In the genomic region with DNA sequence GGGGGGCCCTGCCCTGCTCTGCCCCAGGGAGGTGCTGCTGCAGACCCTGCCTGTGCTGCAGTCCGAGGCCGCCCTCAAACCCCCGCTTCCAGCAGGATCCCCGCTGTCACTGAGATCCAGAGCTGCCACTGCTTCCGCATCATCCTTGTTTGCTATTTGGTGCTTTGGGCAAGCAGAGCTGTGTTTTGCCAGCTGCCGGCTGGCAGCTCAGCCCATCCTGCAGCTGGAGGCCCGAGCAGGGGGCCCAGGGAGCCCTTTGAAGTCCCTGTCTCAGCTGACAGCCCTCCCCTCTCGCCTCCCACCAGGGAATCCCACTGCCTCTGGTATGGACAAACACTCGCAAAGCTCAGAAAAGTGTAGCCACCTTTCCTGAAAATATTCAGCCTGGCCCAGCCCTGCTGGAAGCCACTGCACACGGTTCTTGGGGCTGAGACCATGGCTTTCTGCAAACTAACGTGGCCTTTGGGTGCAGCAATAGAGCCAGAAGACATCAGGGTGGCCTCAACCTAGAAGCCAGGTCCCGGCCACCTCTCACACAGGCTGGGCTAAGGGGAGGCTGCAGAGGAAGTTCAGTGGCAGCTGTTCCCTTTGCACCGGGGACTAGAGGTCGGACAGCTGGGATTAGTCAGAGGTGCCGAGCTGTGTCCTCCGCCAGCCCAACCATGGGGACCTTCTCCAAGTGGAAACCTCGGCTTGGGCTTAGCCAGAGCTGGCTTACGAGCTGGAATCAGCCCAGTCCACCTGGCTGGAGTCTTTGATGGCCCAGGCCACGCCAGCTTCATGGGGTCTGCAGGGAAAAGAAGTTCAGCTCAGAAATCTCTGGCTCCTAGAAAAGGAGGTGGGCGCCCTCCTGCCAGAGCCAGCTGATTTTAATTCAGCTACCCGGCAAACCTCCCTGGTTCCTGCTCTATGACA, we compare ENCODE assay signal across 9 cellular contexts.
DNase-seq lines count a peak whose midpoint lies in the region; ATAC-seq, FAIRE-seq and TF ChIP-seq lines count a peak whose summit lies in the region.
"Had no signal": no experiment of that assay in that cellular context is flagged by ENCODE, and none has a peak within 500 bp of the region (broad histone marks: within the 10 kb centered on the region; RNA-seq: fewer than 3 reads in every experiment).

No MANE protein-coding gene starts in this region.

- H3K4me2 ChIP-seq in OCI-LY3 (ENCODE audit: low read length): no peak overlapping the region; the same call in 1 of the 2 replicates

- H3K36me3 ChIP-seq in OCI-LY3 (replicated peaks; ENCODE audit: low read depth, low read length) (no peaks in the 10 kb centered on the region), gastroesophageal sphincter (no peaks in the 10 kb centered on the region), kidney (ENCODE audit: control insufficient read depth in 1 of 2, insufficient read depth in 2 of 2, low read length in 2 of 2) (no peaks in the 10 kb centered on the region), spleen (no peaks in the 10 kb centered on the region)

- ATAC-seq in gastroesophageal sphincter: peak; percentile 69

- H2AFZ ChIP-seq in OCI-LY3 (ENCODE audit: low read depth, low read length): peak overlapping the region; percentile 64; the same call in 1 of the 2 replicates

- no peak for FAIRE-seq in kidney (lab: Jason Lieb, UNC)

- intact Hi-C loops in kidney (cut with DNase I) (no loop called here), spleen (cut with DNase I; ENCODE audit: low total_unique reads) (no loop called here)

- no peak overlapping the region for H3K27ac ChIP-seq in OCI-LY3 (ENCODE audit: low read length)
- peak overlapping the region in 3 of 4 donors; percentile 13 to 45 (median 31) for H3K27ac ChIP-seq in gastroesophageal sphincter
- no peak overlapping the region for H3K27ac ChIP-seq in kidney (ENCODE audit: low read depth in 2 of 2, low read length in 2 of 2)
- no peak overlapping the region for H3K27ac ChIP-seq in spleen

- DNase-seq in GF-D8 (lab: John Stamatoyannopoulos, UW) (peak; percentile 23), putamen (ENCODE audit: low spot score) (peak; percentile 63), kidney (no peak), spleen (no peak), iPS-NIHi11 (ENCODE audit: low spot score) (no peak)
- no peak for DNase-seq in stimulated activated CD4-positive, alpha-beta T cell treated with anti-CD3 and anti-CD28 coated beads, Interleukin-4, amount 100 ng/mL, for 24 hours
- DNase-seq: NCI-H526 treated with DMSO at 0.1 percent for 48 hours had no signal

- H3K9ac ChIP-seq in OCI-LY3 (ENCODE audit: low read length) (no peak overlapping the region), kidney (ENCODE audit: low read length in 2 of 2) (no peak overlapping the region)

- no peaks in the 10 kb centered on the region for H4K20me1 ChIP-seq in OCI-LY3 (ENCODE audit: insufficient read depth, low read length)

- H3K4me1 ChIP-seq in OCI-LY3 (ENCODE audit: low read length) (peaks cover 6% of the 10 kb centered on the region; the same call in 1 of the 2 replicates), gastroesophageal sphincter (peaks cover 0 to 39% (median 16%) of the 10 kb centered on the region in 3 donors), kidney (ENCODE audit: control insufficient read depth in 1 of 2, insufficient read depth in 1 of 2, low read depth in 1 of 2, low read length in 2 of 2) (peaks cover 0 to 11% of the 10 kb centered on the region in 2 donors), spleen (peaks cover 0 to 34% (median 26%) of the 10 kb centered on the region in 6 donors)

- no peak for TF ChIP-seq CTCF in OCI-LY3 (IDR thresholded peaks at IDR 0.05; ENCODE audit: low read depth, low read length)
- no peak for TF ChIP-seq CTCF in gastroesophageal sphincter (IDR thresholded peaks at IDR 0.05)
- no peak for TF ChIP-seq CTCF in kidney (IDR thresholded peaks at IDR 0.05; ENCODE audit: borderline replicate concordance, extremely low read depth, insufficient read depth)
- TF ChIP-seq CTCF in spleen (IDR thresholded peaks at IDR 0.05 in 8 of 11, conservative IDR thresholded peaks at IDR 0.05 in 3 of 11): no peak

- TF ChIP-seq EP300 in gastroesophageal sphincter (IDR thresholded peaks at IDR 0.05): no peak

- no peaks in the 10 kb centered on the region for H3K27me3 ChIP-seq in OCI-LY3 (ENCODE audit: low read depth, low read length)
- no peaks in the 10 kb centered on the region for H3K27me3 ChIP-seq in gastroesophageal sphincter
- H3K27me3 ChIP-seq in spleen (replicated peaks in 1 of 7): peaks cover 0 to 10% (median 0%) of the 10 kb centered on the region in 7 donors

- 100% methylated on average over 1 of the region's 21 CpGs; no CpG with 5 or more reads in 1 of the 2 donors for WGBS in gastroesophageal sphincter (ENCODE audit: low coverage in 1 of 2), 2 donors
- WGBS in spleen, 5 donors: 47 to 68% (median 51%) methylated on average over 16 to 21 of the region's 21 CpGs

- no peaks in the 10 kb centered on the region for H3K79me2 ChIP-seq in OCI-LY3 (ENCODE audit: low read length)

- no peaks in the 10 kb centered on the region for H3K9me3 ChIP-seq in OCI-LY3 (ENCODE audit: insufficient read depth, low read length)
- H3K9me3 ChIP-seq in gastroesophageal sphincter: peaks cover 0 to 8% (median 0%) of the 10 kb centered on the region in 3 donors
- H3K9me3 ChIP-seq in kidney (ENCODE audit: control insufficient read depth in 1 of 2, low read length in 2 of 2): peaks cover 0 to 5% of the 10 kb centered on the region in 2 donors
- H3K9me3 ChIP-seq in spleen: peaks cover 0 to 7% (median 2%) of the 10 kb centered on the region in 8 donors

- no peak overlapping the region for H3K4me3 ChIP-seq in OCI-LY3 (ENCODE audit: low read length)
- no peak overlapping the region for H3K4me3 ChIP-seq in gastroesophageal sphincter
- H3K4me3 ChIP-seq in kidney (ENCODE audit: low read length in 2 of 2): no peak overlapping the region
- H3K4me3 ChIP-seq in spleen: no peak overlapping the region

- TF ChIP-seq POLR2A in gastroesophageal sphincter (IDR thresholded peaks at IDR 0.05): no peak
- TF ChIP-seq POLR2A in spleen (IDR thresholded peaks at IDR 0.05): no peak

Comparison
In these comparisons a context has a peak if more than half of its experiments do, and no peak if none do; other contexts are left out.
1. DNase-seq: peak in GF-D8 (single experiment) and putamen (single experiment); none in kidney (single experiment), spleen (single experiment), stimulated activated CD4-positive, alpha-beta T cell treated with anti-CD3 and anti-CD28 coated beads, Interleukin-4, amount 100 ng/mL, for 24 hours (single experiment) and iPS-NIHi11 (single experiment).
2. H3K27ac ChIP-seq: peak in gastroesophageal sphincter (3 of 4); none in OCI-LY3 (single experiment), kidney (0 of 2) and spleen (0 of 8).